In genomic region chr19:8767257-8767656, GRCh38 we compare ENCODE assay signal across 13 cellular contexts. TPM values are rescaled to one million over a fixed set of nuclear protein-coding genes. Genes with fewer than 3 reads are reported as not detected.
DNase-seq lines count a peak whose midpoint lies in the region; ATAC-seq and TF ChIP-seq lines count a peak whose summit lies in the region.
"Not testable (repeated sequence)": the region's sequence is repeated elsewhere in the genome, so short reads cannot be mapped to it uniquely, and the experiment has no call there.
"Had no signal": no experiment of that assay in that cellular context is flagged by ENCODE, and none has a peak within 500 bp of the region (broad histone marks: within the 10 kb centered on the region; RNA-seq: fewer than 3 reads in every experiment).

No MANE protein-coding gene starts in this region.

- H3K4me1 ChIP-seq in RWPE2 (ENCODE audit: insufficient read depth, poor library complexity, severe bottlenecking); upper lobe of right lung: not testable (repeated sequence)

- H3K4me1 Mint-ChIP-seq in activated CD4-positive, alpha-beta T cell treated with anti-CD3 and anti-CD28 coated beads, Interleukin-2, amount 10 ng/mL, durations not matched to agents 24 days and 14 days; activated naive CD4-positive, alpha-beta T cell treated with anti-CD3 and anti-CD28 coated beads, Interleukin-2, amount 10 ng/mL, durations not matched to agents 7 days and 5 days; glutamatergic neuron (ENCODE audit: low read depth, unreplicated experiment); natural killer cell treated with Interleukin-12 subunit alpha and Interleukin-12 subunit beta and Interleukin-15 and Interleukin-18, amount 100 ng/mL, for 72 hours (ENCODE audit: low read depth in 2 of 2); type B pancreatic cell (ENCODE audit: unreplicated experiment): not testable (repeated sequence)

- intact Hi-C loops in activated CD4-positive, alpha-beta T cell treated with anti-CD3 and anti-CD28 coated beads, Interleukin-2, amount 10 ng/mL, durations not matched to agents 24 days and 14 days (cut with micrococcal nuclease); left ventricle myocardium superior (cut with micrococcal nuclease); upper lobe of right lung (cut with DNase I): not testable (repeated sequence)

- H3K27ac Mint-ChIP-seq in activated CD4-positive, alpha-beta T cell treated with anti-CD3 and anti-CD28 coated beads, Interleukin-2, amount 10 ng/mL, durations not matched to agents 24 days and 14 days; activated naive CD4-positive, alpha-beta T cell treated with anti-CD3 and anti-CD28 coated beads, Interleukin-2, amount 10 ng/mL, durations not matched to agents 7 days and 5 days; glutamatergic neuron (ENCODE audit: unreplicated experiment); natural killer cell treated with Interleukin-12 subunit alpha and Interleukin-12 subunit beta and Interleukin-15 and Interleukin-18, amount 100 ng/mL, for 72 hours; type B pancreatic cell: not testable (repeated sequence)

- not testable (repeated sequence) for H3K36me3 ChIP-seq in RWPE2 (ENCODE audit: low read depth); upper lobe of right lung

- not testable (repeated sequence) for TF ChIP-seq CTCF in RWPE2 (IDR thresholded peaks at IDR 0.05; ENCODE audit: poor library complexity, severe bottlenecking); glutamatergic neuron (IDR thresholded peaks at IDR 0.05; ENCODE audit: partially characterized antibody, unreplicated experiment); type B pancreatic cell (conservative IDR thresholded peaks at IDR 0.05); upper lobe of right lung (IDR thresholded peaks at IDR 0.05)

- ATAC-seq in RWPE2 (ENCODE audit: low read depth); left ventricle myocardium superior; natural killer cell treated with Interleukin-12 subunit alpha and Interleukin-12 subunit beta and Interleukin-15 and Interleukin-18, amount 100 ng/mL, for 72 hours; upper lobe of right lung: not testable (repeated sequence)

- H3K4me3 Mint-ChIP-seq in activated CD4-positive, alpha-beta T cell treated with anti-CD3 and anti-CD28 coated beads, Interleukin-2, amount 10 ng/mL, durations not matched to agents 24 days and 14 days; activated naive CD4-positive, alpha-beta T cell treated with anti-CD3 and anti-CD28 coated beads, Interleukin-2, amount 10 ng/mL, durations not matched to agents 7 days and 5 days; glutamatergic neuron (ENCODE audit: unreplicated experiment); natural killer cell treated with Interleukin-12 subunit alpha and Interleukin-12 subunit beta and Interleukin-15 and Interleukin-18, amount 100 ng/mL, for 72 hours; type B pancreatic cell: not testable (repeated sequence)

- not testable (repeated sequence) for H3K36me3 Mint-ChIP-seq in activated CD4-positive, alpha-beta T cell treated with anti-CD3 and anti-CD28 coated beads, Interleukin-2, amount 10 ng/mL, durations not matched to agents 24 days and 14 days (ENCODE audit: low read depth); activated naive CD4-positive, alpha-beta T cell treated with anti-CD3 and anti-CD28 coated beads, Interleukin-2, amount 10 ng/mL, durations not matched to agents 7 days and 5 days; glutamatergic neuron (ENCODE audit: unreplicated experiment); natural killer cell treated with Interleukin-12 subunit alpha and Interleukin-12 subunit beta and Interleukin-15 and Interleukin-18, amount 100 ng/mL, for 72 hours; type B pancreatic cell

- H3K27me3 ChIP-seq in RWPE2 (ENCODE audit: insufficient read depth, poor library complexity, severe bottlenecking); upper lobe of right lung: not testable (repeated sequence)

- CTCF ChIA-PET in activated naive CD4-positive, alpha-beta T cell treated with anti-CD3 and anti-CD28 coated beads, Interleukin-2, amount 10 ng/mL, durations not matched to agents 7 days and 5 days (lab: Charles Lee): not testable (repeated sequence)

- H3K9me3 Mint-ChIP-seq in activated CD4-positive, alpha-beta T cell treated with anti-CD3 and anti-CD28 coated beads, Interleukin-2, amount 10 ng/mL, durations not matched to agents 24 days and 14 days; activated naive CD4-positive, alpha-beta T cell treated with anti-CD3 and anti-CD28 coated beads, Interleukin-2, amount 10 ng/mL, durations not matched to agents 7 days and 5 days; glutamatergic neuron (ENCODE audit: unreplicated experiment); natural killer cell treated with Interleukin-12 subunit alpha and Interleukin-12 subunit beta and Interleukin-15 and Interleukin-18, amount 100 ng/mL, for 72 hours; type B pancreatic cell: not testable (repeated sequence)

- not testable (repeated sequence) for H3K27me3 Mint-ChIP-seq in activated CD4-positive, alpha-beta T cell treated with anti-CD3 and anti-CD28 coated beads, Interleukin-2, amount 10 ng/mL, durations not matched to agents 24 days and 14 days; activated naive CD4-positive, alpha-beta T cell treated with anti-CD3 and anti-CD28 coated beads, Interleukin-2, amount 10 ng/mL, durations not matched to agents 7 days and 5 days; glutamatergic neuron (ENCODE audit: unreplicated experiment); natural killer cell treated with Interleukin-12 subunit alpha and Interleukin-12 subunit beta and Interleukin-15 and Interleukin-18, amount 100 ng/mL, for 72 hours; type B pancreatic cell

- H3K9me3 ChIP-seq in RWPE2 (ENCODE audit: severe bottlenecking); upper lobe of right lung: not testable (repeated sequence)

- H3K27ac ChIP-seq in RWPE2 (ENCODE audit: poor library complexity, severe bottlenecking); upper lobe of right lung: not testable (repeated sequence)

- peak; percentile 63 for DNase-seq in RWPE2 (ENCODE audit: low spot score)
- DNase-seq in activated CD4-positive, alpha-beta T cell treated with anti-CD3 and anti-CD28 coated beads, Interleukin-2, amount 10 ng/mL, durations not matched to agents 24 days and 14 days: peak; percentile 52
- DNase-seq in activated naive CD4-positive, alpha-beta T cell treated with anti-CD3 and anti-CD28 coated beads, Interleukin-2, amount 10 ng/mL, durations not matched to agents 7 days and 5 days: peak; percentile 19
- peak; percentile 13 for DNase-seq in glutamatergic neuron
- DNase-seq in left ventricle myocardium superior: peak; percentile 23
- peak; percentile 63 for DNase-seq in natural killer cell treated with Interleukin-12 subunit alpha and Interleukin-12 subunit beta and Interleukin-15 and Interleukin-18, amount 100 ng/mL, for 72 hours (ENCODE audit: low spot score)
- peak; percentile 69 for DNase-seq in type B pancreatic cell (ENCODE audit: extremely low spot score, unreplicated experiment)
- peak; percentile 55 for DNase-seq in upper lobe of right lung

- not testable (repeated sequence) for H3K4me3 ChIP-seq in RWPE2 (ENCODE audit: severe bottlenecking); upper lobe of right lung

RNA-seq across cellular contexts. Expression of gene OR2Z1, which starts 45.8 kb away (rescaled TPM):
- total RNA-seq in activated CD4-positive, alpha-beta T cell treated with anti-CD3 and anti-CD28 coated beads, Interleukin-2, amount 10 ng/mL, durations not matched to agents 24 days and 14 days: not detected in 2 replicates
- total RNA-seq in glutamatergic neuron (ENCODE audit: unreplicated experiment) (not detected), left ventricle myocardium superior (not detected), type B pancreatic cell (ENCODE audit: low replicate concordance) (not detected in 2 replicates), upper lobe of right lung (not detected)
- total RNA-seq in natural killer cell treated with Interleukin-12 subunit alpha and Interleukin-12 subunit beta and Interleukin-15 and Interleukin-18, amount 100 ng/mL, for 72 hours: not detected
- total RNA-seq: A673; Calu3; CD4-positive, alpha-beta memory T cell; CD4-positive, CD25-positive, alpha-beta regulatory T cell; CD8-positive, alpha-beta memory T cell had no signal

Comparison
In these comparisons a context has a peak if more than half of its experiments do, and no peak if none do; other contexts are left out.
1. DNase-seq: peak in every context shown above with its lines; median percentile 69 in type B pancreatic cell; 63 in RWPE2; 63 in natural killer cell treated with Interleukin-12 subunit alpha and Interleukin-12 subunit beta and Interleukin-15 and Interleukin-18, amount 100 ng/mL, for 72 hours; 55 in upper lobe of right lung; 52 in activated CD4-positive, alpha-beta T cell treated with anti-CD3 and anti-CD28 coated beads, Interleukin-2, amount 10 ng/mL, durations not matched to agents 24 days and 14 days; 23 in left ventricle myocardium superior; 19 in activated naive CD4-positive, alpha-beta T cell treated with anti-CD3 and anti-CD28 coated beads, Interleukin-2, amount 10 ng/mL, durations not matched to agents 7 days and 5 days; 13 in glutamatergic neuron.